ENCODE assay signal across 16 cellular contexts in the genomic region with DNA sequence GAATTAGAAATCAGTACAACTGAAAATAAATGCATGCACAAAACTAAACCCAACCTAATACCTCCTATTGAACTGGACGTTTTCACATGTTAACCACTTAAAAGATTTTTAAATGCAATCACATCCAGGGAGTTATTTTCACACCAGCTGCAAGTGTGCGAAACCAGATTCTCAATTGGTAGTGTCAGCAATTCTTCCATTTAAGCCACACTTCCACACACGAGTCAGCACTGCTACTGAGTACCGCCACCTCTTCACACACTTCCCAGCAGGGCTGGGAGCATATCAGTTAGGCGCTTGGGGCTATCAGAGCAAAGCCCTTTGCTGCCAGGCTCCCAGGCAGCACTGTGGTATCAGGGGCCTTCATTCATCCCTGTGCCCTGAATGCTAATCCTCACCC. TPM values are rescaled to one million over a fixed set of nuclear protein-coding genes. Genes with fewer than 3 reads are reported as not detected.
"Had no signal": no experiment of that assay in that cellular context is flagged by ENCODE, and none has a peak within 500 bp of the region (broad histone marks: within the 10 kb centered on the region; RNA-seq: fewer than 3 reads in every experiment).

No MANE protein-coding gene starts in this region.

- DNase-seq: effector memory CD8-positive, alpha-beta T cell; foreskin keratinocyte; kidney; lower lobe of right lung; natural killer cell; posterior cingulate gyrus; small intestine; stimulated activated CD4-positive, alpha-beta T cell treated with anti-CD3 and anti-CD28 coated beads, Interleukin-12 subunit alpha, Interleukin-12 subunit beta, amount 100 ng/mL, for 4 hours; stimulated activated naive CD4-positive, alpha-beta T cell; stomach; substantia nigra; trophoblast cell had no signal

- H3K4me3 ChIP-seq: lower lobe of right lung, stomach had no signal

- H3K4me3 Mint-ChIP-seq: effector memory CD8-positive, alpha-beta T cell; memory B cell; mesothelial cell of epicardium; natural killer cell; neural crest cell had no signal

- ATAC-seq: effector memory CD8-positive, alpha-beta T cell; foreskin keratinocyte; lower lobe of right lung; natural killer cell had no signal

- H3K27me3 Mint-ChIP-seq: effector memory CD8-positive, alpha-beta T cell; memory B cell had no signal

- H3K27me3 ChIP-seq: foreskin keratinocyte, stomach had no signal

- H3K27ac Mint-ChIP-seq: mesothelial cell of epicardium, natural killer cell had no signal

- FAIRE-seq: kidney, small intestine had no signal

- H3K27ac ChIP-seq: foreskin keratinocyte, lower lobe of right lung, stomach had no signal

- H3K9me3 Mint-ChIP-seq: effector memory CD8-positive, alpha-beta T cell; natural killer cell had no signal

- H3K9me3 ChIP-seq: lower lobe of right lung, stomach had no signal

- H3K4me1 ChIP-seq: foreskin keratinocyte, lower lobe of right lung, stomach had no signal

- H3K4me1 Mint-ChIP-seq: mesothelial cell of epicardium, neural crest cell had no signal

RNA-seq across cellular contexts. Expression of a gene that starts 59.7 kb away (rescaled TPM):
- total RNA-seq: lower lobe of right lung, natural killer cell, pulmonary artery endothelial cell had no signal
